ENCODE assay signal across 23 cellular contexts in genomic region chr1:230313453-230314141, GRCh38.
"Had no signal": no experiment of that assay in that cellular context is flagged by ENCODE, and none has a peak within 500 bp of the region (broad histone marks: within the 10 kb centered on the region; RNA-seq: fewer than 3 reads in every experiment).

No MANE protein-coding gene starts in this region.

- H3K4me1 ChIP-seq: ascending aorta had no signal

- H3K4me3 ChIP-seq: ascending aorta, body of pancreas, MG63, SK-N-MC had no signal

- DNase-seq: activated CD4-positive, alpha-beta memory T cell treated with anti-CD3 and anti-CD28 coated beads, Interleukin-2, amount 10 ng/mL, durations not matched to agents 7 days and 5 days; activated CD4-positive, alpha-beta T cell treated with anti-CD3 and anti-CD28 coated beads, Interleukin-2, amount 50 U/mL, for 1 hour; activated CD4-positive, CD25-positive, alpha-beta regulatory T cell; activated gamma-delta T cell treated with Interleukin-2 at 50 U/mL for 16 hours; activated naive CD4-positive, alpha-beta T cell treated with anti-CD3 and anti-CD28 coated beads, Interleukin-2, amount 50 U/mL, for 16 hours; activated T-cell treated with anti-CD3 and anti-CD28 coated beads for 4 hours; activated T-cell treated with anti-CD3 and anti-CD28 coated beads, Interleukin-2, amount 50 U/mL, for 48 hours; body of pancreas; MG63; MV-4-11; NCI-H1092 treated with DMSO at 0.1 percent for 48 hours; NCI-H1417 treated with DMSO at 0.1 percent for 48 hours; NCI-H1694; NCI-H2029 treated with DMSO at 0.1 percent for 48 hours; NCI-H345; NCI-H510A; NCI-H526 treated with DMSO at 0.1 percent for 48 hours; SIG-M5; T-cell; T-helper 2 cell; T1000 had no signal

- H3K9me3 ChIP-seq: ascending aorta, body of pancreas, MG63 had no signal

- H3K27ac ChIP-seq: ascending aorta, body of pancreas, SK-N-MC had no signal

- H3K27me3 ChIP-seq: ascending aorta, body of pancreas, MG63 had no signal

- H3K36me3 ChIP-seq: ascending aorta, MG63 had no signal

- ATAC-seq: body of pancreas, T-cell had no signal
